ENCODE assay signal across 25 cellular contexts in genomic region chr6:64733433-64733832, GRCh38.
"Had no signal": no experiment of that assay in that cellular context is flagged by ENCODE, and none has a peak within 500 bp of the region (broad histone marks: within the 10 kb centered on the region; RNA-seq: fewer than 3 reads in every experiment).

No MANE protein-coding gene starts in this region.

- H3K4me3 ChIP-seq: skin epidermis, testis, transverse colon, uterus had no signal

- DNase-seq: activated CD4-positive, alpha-beta memory T cell treated with anti-CD3 and anti-CD28 coated beads, Interleukin-2, amount 10 ng/mL, durations not matched to agents 7 days and 5 days; activated CD4-positive, alpha-beta T cell treated with anti-CD3 and anti-CD28 coated beads for 1 hour; activated CD4-positive, alpha-beta T cell treated with anti-CD3 and anti-CD28 coated beads, Interleukin-2, amount 10 ng/mL, durations not matched to agents 7 days and 5 days; activated CD8-positive, alpha-beta memory T cell treated with anti-CD3 and anti-CD28 coated beads, Interleukin-2, amount 50 U/mL, for 48 hours; activated gamma-delta T cell; activated naive CD4-positive, alpha-beta T cell treated with anti-CD3 and anti-CD28 coated beads, Interleukin-2, amount 50 U/mL, for 16 hours; activated T-cell treated with anti-CD3 and anti-CD28 coated beads, Interleukin-2, amount 50 U/mL, for 24 hours; endodermal cell; foreskin fibroblast; head of caudate nucleus; hippocampal formation; left cardiac atrium; left ventricle myocardium superior; naive B cell; nephron progenitor cell; stimulated activated CD4-positive, alpha-beta T cell treated with anti-CD3 and anti-CD28 coated beads, Interleukin-12 subunit alpha, Interleukin-12 subunit beta, amount 100 ng/mL, for 4 hours; stimulated activated CD4-positive, alpha-beta T cell treated with anti-CD3 and anti-CD28 coated beads, Interleukin-4, amount 100 ng/mL, for 1 hour; stimulated activated naive CD8-positive, alpha-beta T cell treated with anti-CD3 and anti-CD28 coated beads, Interleukin-15, Interleukin-2, amounts not matched to agents 100 U/mL and 50 U/mL, for 24 hours; T1000; testis; transverse colon; uterus had no signal

- H3K36me3 ChIP-seq: neutrophil, transverse colon, uterus had no signal

- FAIRE-seq: keratinocyte had no signal

- H3K27me3 ChIP-seq: neutrophil, testis, transverse colon, uterus had no signal
